ENCODE assay signal across 1 cellular context in the genomic region with DNA sequence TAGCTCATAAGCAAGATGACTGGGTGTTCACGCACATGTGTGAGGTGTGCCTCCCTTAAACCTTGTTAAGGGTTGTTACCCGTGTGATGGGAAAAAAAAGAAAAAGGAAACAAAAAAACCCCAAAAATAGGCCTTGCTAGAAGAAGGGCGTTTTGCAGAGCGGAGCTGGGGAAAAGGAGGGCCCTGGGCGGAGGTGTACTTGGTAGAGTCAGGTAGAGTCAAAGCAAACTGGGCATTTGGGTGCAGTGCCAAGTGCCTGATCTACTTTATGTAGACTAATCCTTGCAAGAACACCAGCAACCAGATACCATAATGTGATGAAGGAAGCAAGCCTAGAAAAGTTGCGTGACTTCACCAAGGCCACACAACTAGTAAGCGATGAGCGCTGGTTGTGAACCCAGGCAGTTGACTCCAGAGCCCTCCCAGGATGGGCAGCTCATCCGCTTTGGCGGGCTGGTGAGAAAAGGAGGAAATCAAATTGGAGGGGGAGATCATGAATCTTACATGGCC.
TF ChIP-seq lines count a peak whose summit lies in the region.

No MANE protein-coding gene starts in this region.

TF ChIP-seq in HepG2, 621 proteins besides CTCF, POLR2A, EP300 and RAD21:
- TF ChIP-seq NBN (conservative IDR thresholded peaks at IDR 0.05) = no peak
- TF ChIP-seq ZNF101 (CRISPR knock-in tag; IDR thresholded peaks at IDR 0.05; ENCODE audit: borderline replicate concordance, low read depth) = no peak
- TF ChIP-seq ZNF704 (CRISPR knock-in tag; IDR thresholded peaks at IDR 0.05; ENCODE audit: borderline replicate concordance) = no peak
- TF ChIP-seq FOXM1 (CRISPR knock-in tag; IDR thresholded peaks at IDR 0.05) = no peak
- TF ChIP-seq ARID5B (CRISPR knock-in tag; IDR thresholded peaks at IDR 0.05) = no peak
- TF ChIP-seq MEIS1 (CRISPR knock-in tag; IDR thresholded peaks at IDR 0.05; ENCODE audit: borderline replicate concordance) = no peak
- TF ChIP-seq ZNF878 (CRISPR knock-in tag; IDR thresholded peaks at IDR 0.05) = no peak
- TF ChIP-seq PTBP1 (IDR thresholded peaks at IDR 0.05; ENCODE audit: low read depth, low read length, poor library complexity, severe bottlenecking) = no peak
- TF ChIP-seq TBP (CRISPR knock-in tag; IDR thresholded peaks at IDR 0.05) = no peak
TF ChIP-seq in HepG2: peak in this region for 0.
